In the genomic region with DNA sequence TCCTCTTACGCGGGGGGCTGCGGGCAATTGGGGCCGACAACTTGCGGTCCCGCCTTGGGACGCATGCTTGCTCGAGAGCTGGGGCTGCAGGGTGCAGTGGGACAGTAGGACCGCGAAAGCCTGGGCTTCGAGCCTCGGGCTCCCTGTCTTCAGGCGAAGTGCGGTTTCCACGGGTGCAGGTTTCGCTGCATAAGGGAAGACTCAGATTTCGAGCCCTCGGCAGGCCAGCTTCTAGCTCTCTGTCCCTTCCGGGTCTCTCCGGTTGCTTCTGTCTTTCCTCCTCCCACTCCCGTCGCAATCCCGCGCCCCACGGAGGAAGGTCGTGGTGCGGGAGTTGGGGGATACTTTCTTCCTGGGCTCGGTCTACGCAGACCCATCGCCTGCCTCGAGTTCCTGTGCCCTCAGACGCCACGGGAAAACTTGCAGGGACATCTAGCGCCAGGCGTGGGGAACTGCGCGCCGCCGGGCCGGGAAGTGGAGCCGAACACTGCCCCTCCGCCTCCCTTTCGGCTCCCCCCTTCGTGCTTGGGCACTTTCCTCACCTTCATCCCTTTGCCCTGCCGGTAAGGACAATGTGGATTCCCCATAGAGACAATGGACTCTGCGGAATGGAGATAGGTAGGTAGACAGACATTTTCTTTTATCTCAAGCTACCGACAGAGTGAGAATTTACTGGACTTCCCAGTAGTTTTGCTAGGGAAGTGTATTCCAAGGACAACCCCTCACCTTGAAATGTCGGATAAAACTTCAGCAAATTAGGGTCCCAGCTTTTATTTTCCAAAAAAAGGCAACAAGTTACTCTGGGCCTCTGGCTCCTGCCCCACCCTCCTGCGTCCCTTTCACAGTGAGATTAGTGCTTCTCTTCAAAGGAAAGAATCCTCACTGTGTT, we compare ENCODE assay signal across 8 cellular contexts. TPM values are rescaled to one million over a fixed set of nuclear protein-coding genes. Genes with fewer than 3 reads are reported as not detected.
A peak's percentile ranks its signal among the peaks of the same experiment; 100 is the strongest.
DNase-seq lines count a peak whose midpoint lies in the region; ATAC-seq and TF ChIP-seq lines count a peak whose summit lies in the region.

No MANE protein-coding gene starts in this region.

- intact Hi-C loops in activated T-helper 2 cell treated with anti-CD3 and anti-CD28 coated beads, Interferon-gamma antibody, Interleukin-2, Interleukin-4, amounts not matched to agents 10 μg/mL and 5 μg/mL and 100 μg/mL, durations not matched to agents 14 hours and 24 hours and 36 hours (cut with micrococcal nuclease) = no loop called here
- intact Hi-C loops in heart right ventricle (cut with DNase I) (loop anchor here in 8 of 10 donors (2.0 to 5.0 kb wide), 5 partner anchors 397 to 776 kb away; no protein-coding TSS in a partner anchor), posterior vena cava (cut with DNase I) (loop anchor here (5.0 to 10.0 kb wide), 2 partner anchors 401 to 403 kb away; no protein-coding TSS in a partner anchor)

- whole genome bisulfite sequencing in heart right ventricle, 2 donors = 4 to 5% methylated on average over 49 of the region's 49 CpGs

- no peaks in the 10 kb centered on the region for H3K9me3 ChIP-seq in heart right ventricle

- no peaks in the 10 kb centered on the region for H3K9me3 Mint-ChIP-seq in activated T-helper 2 cell treated with anti-CD3 and anti-CD28 coated beads, Interferon-gamma antibody, Interleukin-2, Interleukin-4, amounts not matched to agents 10 μg/mL and 5 μg/mL and 100 μg/mL, durations not matched to agents 14 hours and 24 hours and 36 hours

- peaks cover 0 to 40% (median 28%) of the 10 kb centered on the region in 9 donors for H3K4me1 ChIP-seq in heart right ventricle

- peaks cover 7% of the 10 kb centered on the region for H3K4me1 Mint-ChIP-seq in activated T-helper 2 cell treated with anti-CD3 and anti-CD28 coated beads, Interferon-gamma antibody, Interleukin-2, Interleukin-4, amounts not matched to agents 10 μg/mL and 5 μg/mL and 100 μg/mL, durations not matched to agents 14 hours and 24 hours and 36 hours (ENCODE audit: low read depth)

- peaks cover 81% of the 10 kb centered on the region for H3K27me3 Mint-ChIP-seq in activated T-helper 2 cell treated with anti-CD3 and anti-CD28 coated beads, Interferon-gamma antibody, Interleukin-2, Interleukin-4, amounts not matched to agents 10 μg/mL and 5 μg/mL and 100 μg/mL, durations not matched to agents 14 hours and 24 hours and 36 hours (ENCODE audit: low read depth)

- DNase-seq in AML-193 (lab: John Stamatoyannopoulos, UW) = peak; percentile 63 to 65
- DNase-seq in GM13976 (ENCODE audit: low spot score) = peak; percentile 76
- peak; percentile 24 to 48 for DNase-seq in NCI-H1930 (lab: John Stamatoyannopoulos, UW)
- no peak for DNase-seq in activated T-helper 2 cell treated with anti-CD3 and anti-CD28 coated beads, Interferon-gamma antibody, Interleukin-2, Interleukin-4, amounts not matched to agents 10 μg/mL and 5 μg/mL and 100 μg/mL, durations not matched to agents 14 hours and 24 hours and 36 hours (ENCODE audit: low spot score)
- DNase-seq in heart right ventricle = peak in 1 of 2 donors; percentile 59
- DNase-seq in posterior vena cava (ENCODE audit: low spot score) = peak; percentile 88
- no peak for DNase-seq in MV-4-11 (lab: John Stamatoyannopoulos, UW)
- DNase-seq in activated CD4-positive, alpha-beta T cell treated with anti-CD3 and anti-CD28 coated beads for 1 hour = no peak

- peak; percentile 81 for TF ChIP-seq CTCF in GM13976 (IDR thresholded peaks at IDR 0.05; ENCODE audit: borderline replicate concordance, control extremely low read depth, extremely low read depth, insufficient read depth, missing control alignments)
- TF ChIP-seq CTCF in heart right ventricle (IDR thresholded peaks at IDR 0.05) = peak; percentile 54 to 85 (median 69)

- H3K36me3 ChIP-seq in heart right ventricle = no peaks in the 10 kb centered on the region

- ATAC-seq in heart right ventricle = peak; percentile 32 to 87 (median 78)

- H3K4me3 Mint-ChIP-seq in activated T-helper 2 cell treated with anti-CD3 and anti-CD28 coated beads, Interferon-gamma antibody, Interleukin-2, Interleukin-4, amounts not matched to agents 10 μg/mL and 5 μg/mL and 100 μg/mL, durations not matched to agents 14 hours and 24 hours and 36 hours (ENCODE audit: low read depth) = peak overlapping the region; percentile 39

- H3K36me3 Mint-ChIP-seq in activated T-helper 2 cell treated with anti-CD3 and anti-CD28 coated beads, Interferon-gamma antibody, Interleukin-2, Interleukin-4, amounts not matched to agents 10 μg/mL and 5 μg/mL and 100 μg/mL, durations not matched to agents 14 hours and 24 hours and 36 hours (ENCODE audit: low read depth) = no peaks in the 10 kb centered on the region

- H3K27me3 ChIP-seq in heart right ventricle = peaks cover 70 to 100% (median 100%) of the 10 kb centered on the region in 7 donors

- peak overlapping the region in 8 of 10 donors; percentile 5 to 37 (median 26) for H3K4me3 ChIP-seq in heart right ventricle

- in situ Hi-C loops in GM13976 (cut with MboI; ENCODE audit: low sequenced_read_pairs, unreplicated experiment) = loop anchor here (25.0 kb wide), 1 partner anchor 726 kb away; no protein-coding TSS in a partner anchor

- H3K27ac ChIP-seq in heart right ventricle = no peak overlapping the region

- H3K27ac Mint-ChIP-seq in activated T-helper 2 cell treated with anti-CD3 and anti-CD28 coated beads, Interferon-gamma antibody, Interleukin-2, Interleukin-4, amounts not matched to agents 10 μg/mL and 5 μg/mL and 100 μg/mL, durations not matched to agents 14 hours and 24 hours and 36 hours = no peak overlapping the region

RNA-seq across cellular contexts. Expression of gene HOXD13, which starts 4.2 kb away (rescaled TPM):
- total RNA-seq in activated T-helper 2 cell treated with anti-CD3 and anti-CD28 coated beads, Interferon-gamma antibody, Interleukin-2, Interleukin-4, amounts not matched to agents 10 μg/mL and 5 μg/mL and 100 μg/mL, durations not matched to agents 14 hours and 24 hours and 36 hours = not detected in 2 replicates
- total RNA-seq in heart right ventricle = not detected
- polyA plus RNA-seq in heart right ventricle = not detected
- not detected for total RNA-seq in posterior vena cava

RNA-seq across cellular contexts. Expression of gene EVX2, which starts 4.5 kb away (rescaled TPM):
- not detected in 2 replicates for total RNA-seq in activated T-helper 2 cell treated with anti-CD3 and anti-CD28 coated beads, Interferon-gamma antibody, Interleukin-2, Interleukin-4, amounts not matched to agents 10 μg/mL and 5 μg/mL and 100 μg/mL, durations not matched to agents 14 hours and 24 hours and 36 hours
- total RNA-seq in heart right ventricle (not detected), posterior vena cava (not detected)
- not detected for polyA plus RNA-seq in heart right ventricle

RNA-seq across cellular contexts. Expression of gene HOXD12, which starts 11.3 kb away (rescaled TPM):
- not detected in 2 replicates for total RNA-seq in activated T-helper 2 cell treated with anti-CD3 and anti-CD28 coated beads, Interferon-gamma antibody, Interleukin-2, Interleukin-4, amounts not matched to agents 10 μg/mL and 5 μg/mL and 100 μg/mL, durations not matched to agents 14 hours and 24 hours and 36 hours
- total RNA-seq in heart right ventricle (not detected), posterior vena cava (not detected)
- not detected for polyA plus RNA-seq in heart right ventricle

RNA-seq across cellular contexts. Expression of gene HOXD11, which starts 18.8 kb away (rescaled TPM):
- total RNA-seq in activated T-helper 2 cell treated with anti-CD3 and anti-CD28 coated beads, Interferon-gamma antibody, Interleukin-2, Interleukin-4, amounts not matched to agents 10 μg/mL and 5 μg/mL and 100 μg/mL, durations not matched to agents 14 hours and 24 hours and 36 hours = not detected in 2 replicates
- not detected for total RNA-seq in heart right ventricle
- not detected for polyA plus RNA-seq in heart right ventricle
- total RNA-seq in posterior vena cava = 1 to 10 TPM in 1 of 2 donors, under 1 TPM in 1; 0.32 to 5.3 TPM

RNA-seq across cellular contexts. Expression of gene HOXD10, which starts 28.3 kb away (rescaled TPM):
- total RNA-seq in activated T-helper 2 cell treated with anti-CD3 and anti-CD28 coated beads, Interferon-gamma antibody, Interleukin-2, Interleukin-4, amounts not matched to agents 10 μg/mL and 5 μg/mL and 100 μg/mL, durations not matched to agents 14 hours and 24 hours and 36 hours = not detected in 2 replicates
- total RNA-seq in heart right ventricle (not detected), posterior vena cava (10 to 100 TPM in 1 of 2 donors, 1 to 10 TPM in 1; 1.6 to 10.1 TPM)
- polyA plus RNA-seq in heart right ventricle = not detected

Comparison
In these comparisons a context has a peak if more than half of its experiments do, and no peak if none do; other contexts are left out.
1. DNase-seq: peak in AML-193 (2 of 2), GM13976 (single experiment), NCI-H1930 (2 of 2) and posterior vena cava (single experiment); none in activated T-helper 2 cell treated with anti-CD3 and anti-CD28 coated beads, Interferon-gamma antibody, Interleukin-2, Interleukin-4, amounts not matched to agents 10 μg/mL and 5 μg/mL and 100 μg/mL, durations not matched to agents 14 hours and 24 hours and 36 hours (single experiment), MV-4-11 (single experiment) and activated CD4-positive, alpha-beta T cell treated with anti-CD3 and anti-CD28 coated beads for 1 hour (single experiment).